13 cellular contexts compared by ENCODE assay signal in genomic region chr2:21395366-21395765, GRCh38.
DNase-seq lines count a peak whose midpoint lies in the region; ATAC-seq, FAIRE-seq and TF ChIP-seq lines count a peak whose summit lies in the region.
"Had no signal": no experiment of that assay in that cellular context is flagged by ENCODE, and none has a peak within 500 bp of the region (broad histone marks: within the 10 kb centered on the region; RNA-seq: fewer than 3 reads in every experiment).

No MANE protein-coding gene starts in this region.

- ATAC-seq in HG03442 (IDR thresholded peaks at IDR 0.05; ENCODE audit: unreplicated experiment): peak; percentile 55
- ATAC-seq in GM12878: peak; percentile 78
- peak; percentile 44 for ATAC-seq in mucosa of descending colon
- no peak for ATAC-seq in GM19328 (IDR thresholded peaks at IDR 0.05; ENCODE audit: unreplicated experiment)
- ATAC-seq: naive thymus-derived CD8-positive, alpha-beta T cell had no signal

- H3K79me2 ChIP-seq in GM12878 (ENCODE audit: control insufficient read depth, insufficient read depth, low read length): no peaks in the 10 kb centered on the region

- H3K9me3 Mint-ChIP-seq in CD14-positive monocyte: peaks cover 0 to 2% (median 0%) of the 10 kb centered on the region in 7 donors

- WGBS in GM12878 (ENCODE audit: insufficient coverage, insufficient replicate concordance, low lambda C conversion rate, missing lambda C conversion rate): 43% methylated on average over 4 of the region's 4 CpGs

- intact Hi-C loops in GM12878 (cut with micrococcal nuclease; ENCODE audit: unreplicated experiment): no loop called here
- intact Hi-C loops in mucosa of descending colon (cut with DNase I, micrococcal nuclease): no loop called here
- intact Hi-C loops in CD14-positive monocyte (cut with micrococcal nuclease): no loop called here

- no peak overlapping the region for H3K4me3 Mint-ChIP-seq in CD14-positive monocyte
- H3K4me3 Mint-ChIP-seq: naive thymus-derived CD8-positive, alpha-beta T cell had no signal

- no peak for TF ChIP-seq POLR2A in GM12878 (IDR thresholded peaks at IDR 0.05; ENCODE audit: low read depth, low read length)

- TF ChIP-seq RAD21 in GM12878 (IDR thresholded peaks at IDR 0.05; ENCODE audit: insufficient read depth, low read depth, low read length): no peak

- peaks cover 0 to 6% (median 1%) of the 10 kb centered on the region in 3 donors for H3K27me3 Mint-ChIP-seq in CD14-positive monocyte (ENCODE audit: low read depth in 3 of 3)

- POLR2A ChIA-PET in GM12878 (lab: Charles Lee): no interaction called here

- BruUV-seq in GM12878 (replicated peaks; lab: Mats Ljungman, UMichigan): no TSS peak

- SMC1A ChIA-PET in GM12878 (lab: Charles Lee; ENCODE audit: uncharacterized antibody, unreplicated experiment): interaction anchor here (0.7 kb wide), 1 partner anchor 354 kb away, joined by 3 read pairs; no protein-coding TSS in a partner anchor

- in situ Hi-C loops in GM12878 (cut with MboI): no loop called here

- no peaks in the 10 kb centered on the region; a peak in 1 of 4 replicates for H3K27me3 ChIP-seq in GM12878 (replicated peaks in 1 of 2; ENCODE audit: control insufficient read depth in 2 of 2, insufficient read depth in 2 of 2, low read length in 1 of 2)
- H3K27me3 ChIP-seq: uterus had no signal

- RAD21 ChIA-PET in GM12878 (lab: Charles Lee; ENCODE audit: unreplicated experiment): interaction anchor here (0.9 kb wide), 1 partner anchor 81 kb away, joined by 3 read pairs; no protein-coding TSS in a partner anchor

- no peak overlapping the region for H3K9ac ChIP-seq in GM12878 (ENCODE audit: control insufficient read depth, insufficient read depth, low read length)

- H3K4me2 ChIP-seq in GM12878 (ENCODE audit: control insufficient read depth, insufficient read depth): no peak overlapping the region

- no peak overlapping the region for H3K4me3 ChIP-seq in GM12878
- no peak overlapping the region for H3K4me3 ChIP-seq in mucosa of descending colon
- H3K4me3 ChIP-seq: SK-N-MC, uterus had no signal

- no peak for FAIRE-seq in GM12878 (lab: Jason Lieb, UNC)

- no peak for TF ChIP-seq EP300 in GM12878 (IDR thresholded peaks at IDR 0.05; ENCODE audit: borderline replicate concordance in 1 of 2, control insufficient read depth in 1 of 2, low read depth in 2 of 2, low read length in 2 of 2)

- peak; percentile 25 to 42 (median 34); a peak in 3 of 6 replicates for TF ChIP-seq CTCF in GM12878 (IDR thresholded peaks at IDR 0.05 in 2 of 3, conservative IDR thresholded peaks at IDR 0.05 in 1 of 3; ENCODE audit: control insufficient read depth in 2 of 3, extremely low read depth in 1 of 3, insufficient read depth in 1 of 3, low read depth in 3 of 3, low read length in 3 of 3)
- TF ChIP-seq CTCF in mucosa of descending colon (IDR thresholded peaks at IDR 0.05): no peak
- no peak for TF ChIP-seq CTCF in CD14-positive monocyte (IDR thresholded peaks at IDR 0.05)

- H2AFZ ChIP-seq in GM12878 (ENCODE audit: control insufficient read depth, low read depth, low read length): no peak overlapping the region

- H3K4me1 ChIP-seq in GM12878 (ENCODE audit: control insufficient read depth, insufficient read depth, low read length): no peaks in the 10 kb centered on the region
- no peaks in the 10 kb centered on the region for H3K4me1 ChIP-seq in mucosa of descending colon (ENCODE audit: low read depth)
- H3K4me1 ChIP-seq: uterus had no signal

- H4K20me1 ChIP-seq in GM12878 (ENCODE audit: control insufficient read depth, insufficient read depth): no peaks in the 10 kb centered on the region

- H3K9me3 ChIP-seq in GM12878 (replicated peaks; ENCODE audit: control insufficient read depth, insufficient read depth, low read length) (no peaks in the 10 kb centered on the region), mucosa of descending colon (no peaks in the 10 kb centered on the region)
- H3K9me3 ChIP-seq: uterus had no signal

- CTCF ChIA-PET in GM12878 (lab: Yijun Ruan, JAX): interaction anchor here (0.8 to 2.0 kb wide), 4 partner anchors 9 to 27 kb away, joined by 4 read pairs; no protein-coding TSS in a partner anchor

- H3K27ac ChIP-seq in GM12878 (ENCODE audit: control insufficient read depth, insufficient read depth): no peak overlapping the region
- H3K27ac ChIP-seq: SK-N-MC, uterus had no signal

- H3K36me3 ChIP-seq in GM12878 (ENCODE audit: control insufficient read depth in 2 of 2, insufficient read depth in 2 of 2, low read length in 1 of 2) (no peaks in the 10 kb centered on the region), mucosa of descending colon (ENCODE audit: low read depth) (no peaks in the 10 kb centered on the region)
- H3K36me3 ChIP-seq: uterus had no signal

- no peak overlapping the region for H3K27ac Mint-ChIP-seq in CD14-positive monocyte
- H3K27ac Mint-ChIP-seq: naive thymus-derived CD8-positive, alpha-beta T cell had no signal

- H3K4me1 Mint-ChIP-seq in CD14-positive monocyte: peaks cover 5% of the 10 kb centered on the region
- H3K4me1 Mint-ChIP-seq: naive thymus-derived CD8-positive, alpha-beta T cell had no signal

- DNase-seq in DMS53 treated with DMSO at 0.1 percent for 48 hours (lab: John Stamatoyannopoulos, UW; ENCODE audit: unreplicated experiment) (peak; percentile 5), GM12878 (ENCODE audit: low read depth, low spot score) (no peak), mucosa of descending colon (peak in 1 of 3 donors; percentile 16), CD14-positive monocyte (ENCODE audit: low spot score) (no peak)
- no peak for DNase-seq in activated T-cell treated with anti-CD3 and anti-CD28 coated beads, Interleukin-2, amount 50 U/mL, for 1 hour
- DNase-seq in stimulated activated CD4-positive, alpha-beta T cell treated with anti-CD3 and anti-CD28 coated beads, Interleukin-2, amount 100 ng/mL, for 24 hours: no peak
- DNase-seq: EL; naive thymus-derived CD8-positive, alpha-beta T cell; NCI-H1436 treated with DMSO at 0.1 percent for 48 hours; uterus had no signal

- no peaks in the 10 kb centered on the region for H3K36me3 Mint-ChIP-seq in CD14-positive monocyte
- H3K36me3 Mint-ChIP-seq: naive thymus-derived CD8-positive, alpha-beta T cell had no signal

TF ChIP-seq in GM12878, 131 proteins besides CTCF, POLR2A, EP300 and RAD21:
- no peak for TF ChIP-seq EZH2 (IDR thresholded peaks at IDR 0.05; ENCODE audit: borderline replicate concordance, control insufficient read depth, low read depth, low read length)

Comparison
In these comparisons a context has a peak if more than half of its experiments do, and no peak if none do; other contexts are left out.
1. CTCF ChIP-seq: peak in GM12878 (3 of 3); none in mucosa of descending colon (single experiment) and CD14-positive monocyte (single experiment).